In genomic region chrX:137143864-137144263, GRCh38 we compare ENCODE assay signal across 34 cellular contexts.
"Had no signal": no experiment of that assay in that cellular context is flagged by ENCODE, and none has a peak within 500 bp of the region (broad histone marks: within the 10 kb centered on the region; RNA-seq: fewer than 3 reads in every experiment).

No MANE protein-coding gene starts in this region.

- H3K36me3 ChIP-seq: MG63 had no signal

- H3K4me3 ChIP-seq: MG63 had no signal

- H3K27me3 ChIP-seq: MG63 had no signal

- H3K9ac ChIP-seq: KMS-11 had no signal

- DNase-seq: Karpas-422, Kasumi-1, MG63, MM.1S, MV-4-11, NCI-H1048, NCI-H1092, NCI-H1092 treated with DMSO at 0.1 percent for 48 hours, NCI-H1105, NCI-H1105 treated with DMSO at 0.1 percent for 48 hours, NCI-H1417, NCI-H1417 treated with DMSO at 0.1 percent for 48 hours, NCI-H1436, NCI-H1436 treated with DMSO at 0.1 percent for 48 hours, NCI-H146, NCI-H1694, NCI-H1694 treated with DMSO at 0.1 percent for 48 hours, NCI-H187, NCI-H187 treated with DMSO at 0.1 percent for 48 hours, NCI-H1930, NCI-H2029, NCI-H2029 treated with DMSO at 0.1 percent for 48 hours, NCI-H2081, NCI-H2081 treated with DMSO at 0.1 percent for 48 hours, NCI-H2107, NCI-H2171, NCI-H2171 treated with DMSO at 0.1 percent for 48 hours, NCI-H2227 treated with DMSO at 0.1 percent for 48 hours, NCI-H226, NCI-H345, NCI-H446, NCI-H446 treated with DMSO at 0.1 percent for 48 hours, NCI-H510A had no signal

- H3K4me2 ChIP-seq: KMS-11 had no signal

- H3K27ac ChIP-seq: KMS-11 had no signal

- H3K9me3 ChIP-seq: MG63 had no signal
